In the genomic region with DNA sequence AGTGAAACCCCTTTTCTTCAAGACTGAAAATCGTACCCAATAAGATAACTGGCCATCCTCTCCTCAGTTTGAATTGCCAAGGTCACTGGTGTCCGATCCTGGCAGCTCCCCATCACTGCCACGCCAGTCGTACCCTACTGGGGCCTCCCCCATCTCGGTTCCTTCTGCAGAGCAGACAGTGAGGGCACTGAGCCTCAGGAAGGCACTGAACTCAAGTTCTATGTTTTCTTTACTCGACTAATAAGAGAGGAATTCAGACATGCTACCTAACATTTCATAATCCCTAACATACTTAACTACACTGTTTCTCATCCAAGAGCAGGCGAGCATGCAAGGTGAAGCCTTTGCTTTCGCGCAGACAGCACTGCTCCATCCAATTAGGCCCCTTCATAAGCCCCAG, we compare ENCODE assay signal across 26 cellular contexts. TPM values are rescaled to one million over a fixed set of nuclear protein-coding genes. Genes with fewer than 3 reads are reported as not detected.
A peak's percentile ranks its signal among the peaks of the same experiment; 100 is the strongest.
DNase-seq lines count a peak whose midpoint lies in the region; ATAC-seq, FAIRE-seq and TF ChIP-seq lines count a peak whose summit lies in the region.
"Had no signal": no experiment of that assay in that cellular context is flagged by ENCODE, and none has a peak within 500 bp of the region (broad histone marks: within the 10 kb centered on the region; RNA-seq: fewer than 3 reads in every experiment).

No MANE protein-coding gene starts in this region.

- H3K4me3 Mint-ChIP-seq in HFFc6 (no peak overlapping the region), brain (peak overlapping the region in 1 of 5 experiments; percentile 37)
- H3K4me3 Mint-ChIP-seq: activated CD4-positive, alpha-beta memory T cell treated with anti-CD3 and anti-CD28 coated beads for 36 hours; type B pancreatic cell had no signal

- H3K9ac ChIP-seq in HepG2 (ENCODE audit: insufficient read depth, low read depth, low read length) = no peak overlapping the region
- H3K9ac ChIP-seq: BLaER1 treated with 17β-estradiol and CSF1 and Interleukin-3, amounts not matched to agents 10 nM and 100 nM had no signal

- no peak for TF ChIP-seq RAD21 in HepG2 (CRISPR knock-in tag; IDR thresholded peaks at IDR 0.05)

- FAIRE-seq in HepG2 (lab: Jason Lieb, UNC) = no peak
- FAIRE-seq: A204.1 had no signal

- H3K27me3 Mint-ChIP-seq in HFFc6 (ENCODE audit: insufficient read depth) (peaks cover 38% of the 10 kb centered on the region), brain (peaks cover 27% of the 10 kb centered on the region)
- H3K27me3 Mint-ChIP-seq: activated CD4-positive, alpha-beta memory T cell treated with anti-CD3 and anti-CD28 coated beads for 36 hours had no signal

- peak; percentile 17 for DNase-seq in AG04449 (ENCODE audit: low read depth, low spot score)
- peak; percentile 11 for DNase-seq in HFFc6
- DNase-seq in kidney glomerular epithelial cell (lab: John Stamatoyannopoulos, UW) = peak; percentile 70
- no peak for DNase-seq in activated CD4-positive, alpha-beta T cell treated with anti-CD3 and anti-CD28 coated beads for 4 hours
- DNase-seq in activated naive CD4-positive, alpha-beta T cell treated with anti-CD3 and anti-CD28 coated beads, Interleukin-2, amount 50 U/mL, for 72 hours (ENCODE audit: low spot score in 2 of 2) = no peak
- DNase-seq in HepG2 (ENCODE audit: low spot score) = no peak
- DNase-seq in Kasumi-1 (lab: John Stamatoyannopoulos, UW) = no peak
- DNase-seq: activated CD4-positive, alpha-beta memory T cell treated with anti-CD3 and anti-CD28 coated beads for 36 hours; activated gamma-delta T cell; activated T-cell treated with anti-CD3 and anti-CD28 coated beads for 4 hours; effector CD8-positive, alpha-beta T cell; H9; mammary epithelial cell; MM.1S; NCI-H1436; NCI-H524 had no signal

- peaks cover 5 to 67% of the 10 kb centered on the region in 2 experiments for H3K27me3 ChIP-seq in HepG2 (ENCODE audit: control insufficient read depth in 1 of 2, insufficient read depth in 2 of 2, low read length in 2 of 2)
- H3K27me3 ChIP-seq: right atrium auricular region had no signal

- H3K9me3 Mint-ChIP-seq in HFFc6 (no peaks in the 10 kb centered on the region), brain (peaks cover 0 to 3% (median 0%) of the 10 kb centered on the region in 5 experiments)
- H3K9me3 Mint-ChIP-seq in activated naive CD4-positive, alpha-beta T cell treated with anti-CD3 and anti-CD28 coated beads, Interleukin-2, amount 50 U/mL, for 72 hours = no peaks in the 10 kb centered on the region
- H3K9me3 Mint-ChIP-seq: activated CD4-positive, alpha-beta memory T cell treated with anti-CD3 and anti-CD28 coated beads for 36 hours; H9; type B pancreatic cell had no signal

- no peaks in the 10 kb centered on the region for H3K36me3 ChIP-seq in HepG2 (replicated peaks in 1 of 2; ENCODE audit: control insufficient read depth in 1 of 2, insufficient read depth in 2 of 2, low read length in 2 of 2)
- H3K36me3 ChIP-seq: BLaER1 treated with 17β-estradiol and CSF1 and Interleukin-3, amounts not matched to agents 10 nM and 100 nM; gastroesophageal sphincter; right atrium auricular region had no signal

- WGBS in HepG2 (ENCODE audit: low lambda C conversion rate) = 65% methylated on average over 9 of the region's 9 CpGs

- no TSS peak for BruUV-seq in HepG2 (replicated peaks; lab: Mats Ljungman, UMichigan)

- no peak for TF ChIP-seq CTCF in AG04449 (IDR thresholded peaks at IDR 0.05; ENCODE audit: insufficient read depth, low read length, missing control alignments)
- TF ChIP-seq CTCF in HFFc6 (IDR thresholded peaks at IDR 0.05) = no peak
- no peak for TF ChIP-seq CTCF in brain (conservative IDR thresholded peaks at IDR 0.05)
- TF ChIP-seq CTCF in HepG2 (CRISPR knock-in tag; IDR thresholded peaks at IDR 0.05) = no peak

- H3K27ac Mint-ChIP-seq in HFFc6 = no peak overlapping the region
- peak overlapping the region in 3 of 5 experiments; percentile 23 to 65 (median 42) for H3K27ac Mint-ChIP-seq in brain
- no peak overlapping the region for H3K27ac Mint-ChIP-seq in activated naive CD4-positive, alpha-beta T cell treated with anti-CD3 and anti-CD28 coated beads, Interleukin-2, amount 50 U/mL, for 72 hours
- H3K27ac Mint-ChIP-seq: activated CD4-positive, alpha-beta memory T cell treated with anti-CD3 and anti-CD28 coated beads for 36 hours; H9; IgD-negative memory B cell; type B pancreatic cell; WTC11 had no signal

- CTCF ChIA-PET in AG04449 (lab: Yijun Ruan, JAX) = no interaction called here
- CTCF ChIA-PET in HepG2 (lab: Yijun Ruan, JAX; ENCODE audit: low intra/inter-chr PET ratio, low total read pairs) = no interaction called here

- peaks cover 25% of the 10 kb centered on the region for H3K4me1 ChIP-seq in HepG2 (ENCODE audit: insufficient read depth, low read length)

- H3K36me3 Mint-ChIP-seq in HFFc6 (ENCODE audit: low read depth) (no peaks in the 10 kb centered on the region), brain (no peaks in the 10 kb centered on the region)
- H3K36me3 Mint-ChIP-seq in activated naive CD4-positive, alpha-beta T cell treated with anti-CD3 and anti-CD28 coated beads, Interleukin-2, amount 50 U/mL, for 72 hours = no peaks in the 10 kb centered on the region
- H3K36me3 Mint-ChIP-seq: IgD-negative memory B cell, type B pancreatic cell, WTC11 had no signal

- POLR2A ChIA-PET in AG04449 (lab: Yijun Ruan, JAX) = interaction anchor here (0.6 kb wide), 1 partner anchor 499 kb away, joined by 3 read pairs; no protein-coding TSS in a partner anchor
- POLR2A ChIA-PET in HepG2 (lab: Yijun Ruan, JAX) = no interaction called here

- no peaks in the 10 kb centered on the region for H4K20me1 ChIP-seq in HepG2 (ENCODE audit: insufficient read depth, low read length)

- no peak overlapping the region for H2AFZ ChIP-seq in HepG2 (ENCODE audit: low read length)

- ATAC-seq in activated naive CD4-positive, alpha-beta T cell treated with anti-CD3 and anti-CD28 coated beads, Interleukin-2, amount 50 U/mL, for 72 hours = no peak
- no peak for ATAC-seq in HepG2
- ATAC-seq: esophagus mucosa, gastroesophageal sphincter, WTC11 had no signal

- intact Hi-C loops in HepG2 (cut with micrococcal nuclease; ENCODE audit: unreplicated experiment) = no loop called here

- peaks cover 26% of the 10 kb centered on the region for H3K4me1 Mint-ChIP-seq in HFFc6 (ENCODE audit: low read depth)
- peaks cover 52% of the 10 kb centered on the region for H3K4me1 Mint-ChIP-seq in brain

- no peak overlapping the region for H3K4me2 ChIP-seq in HepG2 (ENCODE audit: low read depth, low read length)
- H3K4me2 ChIP-seq: BLaER1 treated with 17β-estradiol and CSF1 and Interleukin-3, amounts not matched to agents 10 nM and 100 nM had no signal

- no peak for TF ChIP-seq POLR2A in HepG2 (IDR thresholded peaks at IDR 0.05; ENCODE audit: insufficient read depth in 1 of 2, low read depth in 2 of 2, low read length in 2 of 2)

- no peak overlapping the region for H3K4me3 ChIP-seq in AG04449 (ENCODE audit: low read depth, low read length)
- no peak overlapping the region for H3K4me3 ChIP-seq in HepG2 (replicated peaks in 1 of 3; ENCODE audit: insufficient read depth in 1 of 3, low read depth in 2 of 3, low read length in 3 of 3)
- H3K4me3 ChIP-seq: BLaER1 treated with 17β-estradiol and CSF1 and Interleukin-3, amounts not matched to agents 10 nM and 100 nM; gastroesophageal sphincter; right atrium auricular region had no signal

- H3K79me2 ChIP-seq in HepG2 (ENCODE audit: insufficient read depth, low read length) = no peaks in the 10 kb centered on the region

- H3K27ac ChIP-seq in HepG2 (ENCODE audit: extremely low read length, insufficient read depth, low read length) = no peak overlapping the region
- H3K27ac ChIP-seq: BLaER1 treated with 17β-estradiol and CSF1 and Interleukin-3, amounts not matched to agents 10 nM and 100 nM; gastroesophageal sphincter; right atrium auricular region; RWPE1 had no signal

- in situ Hi-C loops in HepG2 (cut with HindIII; ENCODE audit: extremely low pct_ligation_motif_present, low pct_unique_long_range_greater_than_20kb) = no loop called here

- H3K9me3 ChIP-seq in HepG2 (ENCODE audit: low read length) = no peaks in the 10 kb centered on the region
- H3K9me3 ChIP-seq: gastroesophageal sphincter, right atrium auricular region had no signal

- TF ChIP-seq EP300 in HepG2 (IDR thresholded peaks at IDR 0.05; ENCODE audit: low read depth in 2 of 2, low read length in 2 of 2) (no peak), HepG2 (CRISPR knock-in tag; IDR thresholded peaks at IDR 0.05; ENCODE audit: borderline replicate concordance) (no peak)

RNA-seq across cellular contexts. Expression of a gene that starts 23.4 kb away (rescaled TPM):
- total RNA-seq in HFFc6 (2021; fragmentation: NEBNext Ultra II Directional; extraction: Animal tissue kit (Norgen Biotek cat#: 25700)) = 1 to 10 TPM; 1.8 to 5.4 (median 2.2) TPM
- polyA plus RNA-seq in brain (ENCODE audit: insufficient read depth, low read depth, low replicate concordance) = 5.5 TPM
- 1 to 10 TPM; 2.7 to 9.9 TPM for total RNA-seq in activated naive CD4-positive, alpha-beta T cell treated with anti-CD3 and anti-CD28 coated beads, Interleukin-2, amount 50 U/mL, for 72 hours
- 0.22 and 0.24 TPM in 2 replicates for total RNA-seq in HepG2 (2016; rRNA removed; fragmentation: Illumina TruSeq; extraction: Trizol)
- total RNA-seq in HepG2 (2016; cell fraction: cytosol; rRNA removed; fragmentation: Illumina TruSeq; extraction: Trizol; ENCODE audit: low read depth) = not detected in 2 replicates
- total RNA-seq in HepG2 (2016; cell fraction: insoluble cytoplasmic fraction; rRNA removed; fragmentation: Illumina TruSeq; extraction: Trizol) = 0.13 and 0.19 TPM in 2 replicates
- total RNA-seq in HepG2 (2016; cell fraction: membrane; rRNA removed; fragmentation: Illumina TruSeq; extraction: Trizol) = 0.14 and 0.22 TPM in 2 replicates
- 0.25 TPM in 1 of 2 replicates, not detected in the other for total RNA-seq in HepG2 (2016; cell fraction: nucleus; rRNA removed; fragmentation: Illumina TruSeq; extraction: Trizol)
- 0.12 and 0.30 TPM in 2 replicates for polyA plus RNA-seq in HepG2 (2011; rRNA removed)
- polyA plus RNA-seq in HepG2 (2011; cell fraction: cytosol; rRNA removed) = 0.09 TPM in 2 replicates
- polyA plus RNA-seq in HepG2 (2011; cell fraction: nucleus; rRNA removed) = 0.69 and 1.4 TPM in 2 replicates
- polyA plus RNA-seq in HepG2 (2012) = 0.04 and 0.31 TPM in 2 replicates
- polyA plus RNA-seq in HepG2 (2016; cell fraction: cytosol; fragmentation: Illumina TruSeq; extraction: Trizol; ENCODE audit: low read depth) = 0.03 and 0.14 TPM in 2 replicates
- polyA plus RNA-seq in HepG2 (2016; cell fraction: insoluble cytoplasmic fraction; fragmentation: Illumina TruSeq; extraction: Trizol; ENCODE audit: low read depth) = 0.22 and 0.24 TPM in 2 replicates
- not detected in 2 replicates for polyA plus RNA-seq in HepG2 (2016; cell fraction: membrane; fragmentation: Illumina TruSeq; extraction: Trizol; ENCODE audit: low read depth)
- 0.19 and 0.61 TPM in 2 replicates for polyA plus RNA-seq in HepG2 (2016; cell fraction: nucleus; fragmentation: Illumina TruSeq; extraction: Trizol; ENCODE audit: insufficient read depth, low read depth)
- polyA minus RNA-seq in HepG2 (2011; rRNA and poly(A)+ RNA removed; ENCODE audit: low replicate concordance) = 0.72 and 3.2 TPM in 2 replicates
- 0.26 TPM in 1 of 2 replicates, not detected in the other for polyA minus RNA-seq in HepG2 (2011; cell fraction: cytosol; rRNA and poly(A)+ RNA removed)
- polyA minus RNA-seq in HepG2 (2011; cell fraction: nucleus; rRNA and poly(A)+ RNA removed) = 0.52 TPM in 1 of 2 replicates, not detected in the other

RNA-seq across cellular contexts. Expression of a gene that starts 23.7 kb away (rescaled TPM):
- not detected for total RNA-seq in HFFc6 (2021; fragmentation: NEBNext Ultra II Directional; extraction: Animal tissue kit (Norgen Biotek cat#: 25700))
- 0.71 TPM for polyA plus RNA-seq in brain (ENCODE audit: insufficient read depth, low read depth, low replicate concordance)
- not detected for total RNA-seq in activated naive CD4-positive, alpha-beta T cell treated with anti-CD3 and anti-CD28 coated beads, Interleukin-2, amount 50 U/mL, for 72 hours
- not detected in 2 replicates for total RNA-seq in HepG2 (2016; rRNA removed; fragmentation: Illumina TruSeq; extraction: Trizol)
- total RNA-seq in HepG2 (2016; cell fraction: cytosol; rRNA removed; fragmentation: Illumina TruSeq; extraction: Trizol; ENCODE audit: low read depth) = not detected in 2 replicates
- total RNA-seq in HepG2 (2016; cell fraction: insoluble cytoplasmic fraction; rRNA removed; fragmentation: Illumina TruSeq; extraction: Trizol) = not detected in 2 replicates
- total RNA-seq in HepG2 (2016; cell fraction: membrane; rRNA removed; fragmentation: Illumina TruSeq; extraction: Trizol) = not detected in 2 replicates
- not detected in 2 replicates for total RNA-seq in HepG2 (2016; cell fraction: nucleus; rRNA removed; fragmentation: Illumina TruSeq; extraction: Trizol)
- 0.07 TPM in 1 of 2 replicates, not detected in the other for polyA plus RNA-seq in HepG2 (2011; rRNA removed)
- polyA plus RNA-seq in HepG2 (2011; cell fraction: cytosol; rRNA removed) = 0.07 TPM in 1 of 2 replicates, not detected in the other
- 0.29 TPM in 1 of 2 replicates, not detected in the other for polyA plus RNA-seq in HepG2 (2011; cell fraction: nucleus; rRNA removed)
- not detected in 2 replicates for polyA plus RNA-seq in HepG2 (2012)
- polyA plus RNA-seq in HepG2 (2016; cell fraction: cytosol; fragmentation: Illumina TruSeq; extraction: Trizol; ENCODE audit: low read depth) = not detected in 2 replicates
- not detected in 2 replicates for polyA plus RNA-seq in HepG2 (2016; cell fraction: insoluble cytoplasmic fraction; fragmentation: Illumina TruSeq; extraction: Trizol; ENCODE audit: low read depth)
- polyA plus RNA-seq in HepG2 (2016; cell fraction: membrane; fragmentation: Illumina TruSeq; extraction: Trizol; ENCODE audit: low read depth) = not detected in 2 replicates
- not detected in 2 replicates for polyA plus RNA-seq in HepG2 (2016; cell fraction: nucleus; fragmentation: Illumina TruSeq; extraction: Trizol; ENCODE audit: insufficient read depth, low read depth)
- polyA minus RNA-seq in HepG2 (2011; rRNA and poly(A)+ RNA removed; ENCODE audit: low replicate concordance) = not detected in 2 replicates
- not detected in 2 replicates for polyA minus RNA-seq in HepG2 (2011; cell fraction: cytosol; rRNA and poly(A)+ RNA removed)
- polyA minus RNA-seq in HepG2 (2011; cell fraction: nucleus; rRNA and poly(A)+ RNA removed) = not detected in 2 replicates
- total RNA-seq: activated CD4-positive, alpha-beta memory T cell treated with anti-CD3 and anti-CD28 coated beads for 36 hours; gastroesophageal sphincter; mammary epithelial cell; right atrium auricular region; WTC11 had no signal
- polyA plus RNA-seq: IgD-negative memory B cell, mammary epithelial cell had no signal

Comparison
In these comparisons a context has a peak if more than half of its experiments do, and no peak if none do; other contexts are left out.
1. DNase-seq: peak in AG04449 (single experiment), HFFc6 (single experiment) and kidney glomerular epithelial cell (single experiment); none in activated CD4-positive, alpha-beta T cell treated with anti-CD3 and anti-CD28 coated beads for 4 hours (0 of 2), activated naive CD4-positive, alpha-beta T cell treated with anti-CD3 and anti-CD28 coated beads, Interleukin-2, amount 50 U/mL, for 72 hours (0 of 2), HepG2 (single experiment) and Kasumi-1 (0 of 2).
2. H3K27ac Mint-ChIP-seq: peak in brain (3 of 5); none in HFFc6 (single experiment) and activated naive CD4-positive, alpha-beta T cell treated with anti-CD3 and anti-CD28 coated beads, Interleukin-2, amount 50 U/mL, for 72 hours (0 of 2).